10 cellular contexts compared by ENCODE assay signal in genomic region chr12:72071030-72071429, GRCh38.
"Had no signal": no experiment of that assay in that cellular context is flagged by ENCODE, and none has a peak within 500 bp of the region (broad histone marks: within the 10 kb centered on the region; RNA-seq: fewer than 3 reads in every experiment).

No MANE protein-coding gene starts in this region.

- H3K4me3 ChIP-seq: GM23248, HAP-1 had no signal

- H3K27ac ChIP-seq: GM23248, KMS-11 had no signal

- H3K4me2 ChIP-seq: KMS-11 had no signal

- H3K4me1 ChIP-seq: HAP-1 had no signal

- H3K36me3 ChIP-seq: HAP-1 had no signal

- H3K9me3 ChIP-seq: HAP-1 had no signal

- H3K9ac ChIP-seq: GM23248, KMS-11 had no signal

- FAIRE-seq: HTR-8/SVneo had no signal

- ATAC-seq: HCT116 had no signal

- DNase-seq: GM23248, GOT3, H7, IMR-90, Karpas-422, KBM-7 had no signal
